ENCODE assay signal across 1 cellular context in genomic region chr4:118947095-118947494, GRCh38.
TF ChIP-seq lines count a peak whose summit lies in the region.

No MANE protein-coding gene starts in this region.

TF ChIP-seq in SK-N-SH, 30 proteins besides CTCF, POLR2A, EP300 and RAD21 (continued from another document):
- TF ChIP-seq, protein P1, sequence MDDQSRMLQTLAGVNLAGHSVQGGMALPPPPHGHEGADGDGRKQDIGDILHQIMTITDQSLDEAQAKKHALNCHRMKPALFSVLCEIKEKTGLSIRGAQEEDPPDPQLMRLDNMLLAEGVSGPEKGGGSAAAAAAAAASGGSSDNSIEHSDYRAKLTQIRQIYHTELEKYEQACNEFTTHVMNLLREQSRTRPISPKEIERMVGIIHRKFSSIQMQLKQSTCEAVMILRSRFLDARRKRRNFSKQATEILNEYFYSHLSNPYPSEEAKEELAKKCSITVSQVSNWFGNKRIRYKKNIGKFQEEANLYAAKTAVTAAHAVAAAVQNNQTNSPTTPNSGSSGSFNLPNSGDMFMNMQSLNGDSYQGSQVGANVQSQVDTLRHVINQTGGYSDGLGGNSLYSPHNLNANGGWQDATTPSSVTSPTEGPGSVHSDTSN (IDR thresholded peaks at IDR 0.05) = no peak
- TF ChIP-seq FOXM1 (IDR thresholded peaks at IDR 0.05; ENCODE audit: low read depth) (no peak), FOSL2 (IDR thresholded peaks at IDR 0.05; ENCODE audit: borderline replicate concordance, low read depth) (no peak)
